Comparison of ENCODE assay signal across 10 cellular contexts in genomic region chr17:74274060-74274702, GRCh38. TPM values are rescaled to one million over a fixed set of nuclear protein-coding genes. Genes with fewer than 3 reads are reported as not detected.
DNase-seq lines count a peak whose midpoint lies in the region; ATAC-seq and TF ChIP-seq lines count a peak whose summit lies in the region.
"Had no signal": no experiment of that assay in that cellular context is flagged by ENCODE, and none has a peak within 500 bp of the region (broad histone marks: within the 10 kb centered on the region; RNA-seq: fewer than 3 reads in every experiment).

Gene DNAI2 (plus strand): TSS chr17:74274234. CDS start chr17:74281818, 7,584 bp downstream.

- no peak within 1 kb of the TSS for H3K9ac ChIP-seq in stomach smooth muscle (ENCODE audit: low read length in 2 of 2)

- no peak within 1 kb of the TSS for H3K27ac ChIP-seq in stomach smooth muscle (ENCODE audit: low read length)

- H3K27me3 Mint-ChIP-seq in T-helper 1 cell treated with Interleukin-12 subunit alpha and Interleukin-12 subunit beta and Interleukin-4 antibody, amounts not matched to agents 30 μg/mL and 1 μg/mL, for 36 hours (ENCODE audit: low read depth) = peaks cover 22% of the 10 kb centered on the region
- H3K27me3 Mint-ChIP-seq in glutamatergic neuron (ENCODE audit: unreplicated experiment) = peaks cover 8% of the 10 kb centered on the region

- peak; percentile 26 for DNase-seq in activated gamma-delta T cell treated with Interleukin-2 at 50 U/mL for 16 hours
- DNase-seq in activated gamma-delta T cell (lab: John Stamatoyannopoulos, UW) = no peak
- peak; percentile 70 for DNase-seq in glutamatergic neuron
- DNase-seq in omental fat pad (ENCODE audit: low spot score) = no peak

- TF ChIP-seq CTCF in glutamatergic neuron (IDR thresholded peaks at IDR 0.05; ENCODE audit: partially characterized antibody, unreplicated experiment) = no peak
- no peak for TF ChIP-seq CTCF in omental fat pad (IDR thresholded peaks at IDR 0.05)

- no peaks in the 10 kb centered on the region for H3K9me3 ChIP-seq in stomach smooth muscle (ENCODE audit: control insufficient read depth in 2 of 2, low read length in 2 of 2)

- H3K9me3 Mint-ChIP-seq in T-helper 1 cell treated with Interleukin-12 subunit alpha and Interleukin-12 subunit beta and Interleukin-4 antibody, amounts not matched to agents 30 μg/mL and 1 μg/mL, for 36 hours = no peaks in the 10 kb centered on the region
- H3K9me3 Mint-ChIP-seq in glutamatergic neuron (ENCODE audit: unreplicated experiment) = peaks cover 4% of the 10 kb centered on the region

- H3K4me1 ChIP-seq in stomach smooth muscle (ENCODE audit: control insufficient read depth, insufficient read depth, low read length) = peaks cover 19% of the 10 kb centered on the region

- no peaks in the 10 kb centered on the region for H3K36me3 Mint-ChIP-seq in T-helper 1 cell treated with Interleukin-12 subunit alpha and Interleukin-12 subunit beta and Interleukin-4 antibody, amounts not matched to agents 30 μg/mL and 1 μg/mL, for 36 hours (ENCODE audit: low read depth)
- no peaks in the 10 kb centered on the region for H3K36me3 Mint-ChIP-seq in glutamatergic neuron (ENCODE audit: unreplicated experiment)

- H3K4me3 Mint-ChIP-seq in T-helper 1 cell treated with Interleukin-12 subunit alpha and Interleukin-12 subunit beta and Interleukin-4 antibody, amounts not matched to agents 30 μg/mL and 1 μg/mL, for 36 hours = peak within 1 kb of the TSS; percentile 58
- H3K4me3 Mint-ChIP-seq in glutamatergic neuron (ENCODE audit: unreplicated experiment) = peak within 1 kb of the TSS; percentile 59

- H3K4me1 Mint-ChIP-seq in T-helper 1 cell treated with Interleukin-12 subunit alpha and Interleukin-12 subunit beta and Interleukin-4 antibody, amounts not matched to agents 30 μg/mL and 1 μg/mL, for 36 hours (ENCODE audit: low read depth) = peaks cover 22% of the 10 kb centered on the region
- peaks cover 32% of the 10 kb centered on the region for H3K4me1 Mint-ChIP-seq in glutamatergic neuron (ENCODE audit: low read depth, unreplicated experiment)

- no peaks in the 10 kb centered on the region for H3K36me3 ChIP-seq in stomach smooth muscle (ENCODE audit: control insufficient read depth in 2 of 2, insufficient read depth in 2 of 2, low read length in 2 of 2)

- H3K4me3 ChIP-seq in stomach smooth muscle (ENCODE audit: low read length in 2 of 2) = peak within 1 kb of the TSS; percentile 7 to 8

- H3K27ac Mint-ChIP-seq in T-helper 1 cell treated with Interleukin-12 subunit alpha and Interleukin-12 subunit beta and Interleukin-4 antibody, amounts not matched to agents 30 μg/mL and 1 μg/mL, for 36 hours = peak within 1 kb of the TSS; percentile 31
- H3K27ac Mint-ChIP-seq in glutamatergic neuron (ENCODE audit: unreplicated experiment) = no peak within 1 kb of the TSS

- ATAC-seq in omental fat pad (ENCODE audit: low FRiP score) = no peak
- ATAC-seq in HG03095 (IDR thresholded peaks at IDR 0.05; ENCODE audit: unreplicated experiment) = no peak
- ATAC-seq in GM19452 (IDR thresholded peaks at IDR 0.05; ENCODE audit: unreplicated experiment) = no peak

- peaks cover 17 to 19% of the 10 kb centered on the region in 2 donors for H3K27me3 ChIP-seq in stomach smooth muscle (ENCODE audit: control insufficient read depth in 1 of 2, insufficient read depth in 2 of 2, low read length in 2 of 2)

RNA-seq across cellular contexts. Expression of gene DNAI2, which starts in this region (rescaled TPM):
- total RNA-seq in glutamatergic neuron (ENCODE audit: unreplicated experiment) (not detected), omental fat pad (not detected)
- total RNA-seq: glomerular endothelial cell, NCI-H460 had no signal

Comparison
In these comparisons a context has a peak if more than half of its experiments do, and no peak if none do; other contexts are left out.
1. Peak in DNase-seq in glutamatergic neuron; RNA of the gene not detected or under 1 TPM.